In genomic region chr10:103055105-103055504, GRCh38 we compare ENCODE assay signal across 24 cellular contexts.
DNase-seq lines count a peak whose midpoint lies in the region; ATAC-seq and TF ChIP-seq lines count a peak whose summit lies in the region.
"Had no signal": no experiment of that assay in that cellular context is flagged by ENCODE, and none has a peak within 500 bp of the region (broad histone marks: within the 10 kb centered on the region; RNA-seq: fewer than 3 reads in every experiment).

No MANE protein-coding gene starts in this region.

- ATAC-seq in activated T-helper 17 cell treated with anti-CD3 and anti-CD28 coated beads, Interleukin-2, amount 50 U/mL, for 72 hours (replicated peaks) = no peak
- no peak for ATAC-seq in HG03460 (IDR thresholded peaks at IDR 0.05; ENCODE audit: unreplicated experiment)
- ATAC-seq: gastroesophageal sphincter, HCT116 had no signal

- intact Hi-C loops in activated CD4-positive, alpha-beta T cell treated with anti-CD3 and anti-CD28 coated beads, Interleukin-2, amount 10 ng/mL, durations not matched to agents 24 days and 14 days (cut with micrococcal nuclease) = no loop called here
- intact Hi-C loops in transverse colon (cut with DNase I; ENCODE audit: low total_unique reads) = no loop called here

- H3K4me1 Mint-ChIP-seq in activated CD4-positive, alpha-beta T cell treated with anti-CD3 and anti-CD28 coated beads, Interleukin-2, amount 10 ng/mL, durations not matched to agents 24 days and 14 days = peaks cover 13% of the 10 kb centered on the region
- peaks cover 20 to 23% (median 22%) of the 10 kb centered on the region in 3 donors for H3K4me1 Mint-ChIP-seq in CD8-positive, alpha-beta memory T cell
- H3K4me1 Mint-ChIP-seq in activated T-helper 17 cell treated with anti-CD3 and anti-CD28 coated beads, Interleukin-2, amount 50 U/mL, for 72 hours = peaks cover 14% of the 10 kb centered on the region

- in situ Hi-C loops in transverse colon (cut with MboI; ENCODE audit: low pct_ligation_motif_present in 1 of 4, low pct_unique_long_range_greater_than_20kb in 1 of 4, low sequenced_read_pairs in 3 of 4) = loop anchor here in 3 of 4 donors (10.0 to 25.0 kb wide), 2 partner anchors 130 to 318 kb away; partner anchors contain the start of gene WBP1L (in 2 of the 3)

- H3K4me1 ChIP-seq in CD8-positive, alpha-beta memory T cell (ENCODE audit: insufficient read depth, low read length) = peaks cover 13% of the 10 kb centered on the region
- peaks cover 0 to 6% (median 0%) of the 10 kb centered on the region in 4 donors for H3K4me1 ChIP-seq in transverse colon
- H3K4me1 ChIP-seq in effector memory CD4-positive, alpha-beta T cell (ENCODE audit: control insufficient read depth, insufficient read depth, low read length, poor library complexity, severe bottlenecking) = peaks cover 6% of the 10 kb centered on the region
- H3K4me1 ChIP-seq: SJCRH30, suprapubic skin had no signal

- TF ChIP-seq CTCF in transverse colon (IDR thresholded peaks at IDR 0.05) = no peak

- 56 to 78% methylated on average over 3 to 4 of the region's 4 CpGs for WGBS in transverse colon (ENCODE audit: low coverage in 1 of 2), 2 donors

- H3K9me3 ChIP-seq in CD8-positive, alpha-beta memory T cell (ENCODE audit: low read length) = no peaks in the 10 kb centered on the region
- H3K9me3 ChIP-seq in transverse colon = no peaks in the 10 kb centered on the region
- H3K9me3 ChIP-seq in effector memory CD4-positive, alpha-beta T cell (ENCODE audit: control insufficient read depth, low read length) = no peaks in the 10 kb centered on the region
- H3K9me3 ChIP-seq: gastroesophageal sphincter, SJCRH30, suprapubic skin had no signal

- DNase-seq in activated CD4-positive, alpha-beta T cell treated with anti-CD3 and anti-CD28 coated beads, Interleukin-2, amount 10 ng/mL, durations not matched to agents 24 days and 14 days = no peak
- no peak for DNase-seq in activated CD4-positive, alpha-beta T cell treated with anti-CD3 and anti-CD28 coated beads, Interleukin-2, amount 50 U/mL, for 4 hours
- DNase-seq in CD8-positive, alpha-beta memory T cell = no peak
- DNase-seq in islet precursor cell (peak; percentile 45), transverse colon (no peak)
- no peak for DNase-seq in effector memory CD4-positive, alpha-beta T cell
- DNase-seq: activated CD4-positive, alpha-beta memory T cell treated with anti-CD3 and anti-CD28 coated beads for 36 hours; activated CD8-positive, alpha-beta memory T cell treated with anti-CD3 and anti-CD28 coated beads, Interleukin-2, amount 50 U/mL, for 4 hours; activated effector memory CD4-positive, alpha-beta T cell treated with anti-CD3 and anti-CD28 coated beads, Interleukin-2, amount 50 U/mL, for 16 hours; DMS79; GF-D8; NCI-H1105 treated with DMSO at 0.1 percent for 48 hours; NCI-H1930; NCI-H2171 treated with DMSO at 0.1 percent for 48 hours; NCI-H510A; nephron progenitor cell; SJCRH30; stimulated activated naive CD4-positive, alpha-beta T cell treated with Interleukin-2 at 50 U/mL for 16 hours; SW 1271 had no signal

- TF ChIP-seq POLR2A in transverse colon (IDR thresholded peaks at IDR 0.05) = no peak

- no peaks in the 10 kb centered on the region for H3K27me3 Mint-ChIP-seq in activated CD4-positive, alpha-beta T cell treated with anti-CD3 and anti-CD28 coated beads, Interleukin-2, amount 10 ng/mL, durations not matched to agents 24 days and 14 days
- no peaks in the 10 kb centered on the region for H3K27me3 Mint-ChIP-seq in CD8-positive, alpha-beta memory T cell
- no peaks in the 10 kb centered on the region for H3K27me3 Mint-ChIP-seq in activated T-helper 17 cell treated with anti-CD3 and anti-CD28 coated beads, Interleukin-2, amount 50 U/mL, for 72 hours
- H3K27me3 Mint-ChIP-seq: activated CD4-positive, alpha-beta memory T cell treated with anti-CD3 and anti-CD28 coated beads for 36 hours had no signal

- H3K27me3 ChIP-seq in CD8-positive, alpha-beta memory T cell (ENCODE audit: insufficient read depth, low read length, poor library complexity, severe bottlenecking) = no peaks in the 10 kb centered on the region
- H3K27me3 ChIP-seq in transverse colon = no peaks in the 10 kb centered on the region
- H3K27me3 ChIP-seq in effector memory CD4-positive, alpha-beta T cell (replicated peaks; ENCODE audit: control insufficient read depth, insufficient read depth, low read length, poor library complexity, severe bottlenecking) = no peaks in the 10 kb centered on the region
- H3K27me3 ChIP-seq: gastroesophageal sphincter, SJCRH30, suprapubic skin had no signal

- TF ChIP-seq EP300 in transverse colon (IDR thresholded peaks at IDR 0.05; ENCODE audit: low read depth) = no peak

- CTCF ChIA-PET in CD8-positive, alpha-beta memory T cell (lab: Charles Lee) = interaction anchor here (1.5 to 1.9 kb wide), 3 partner anchors 9 to 137 kb away, joined by 3 to 13 read pairs (median 4); partner anchors contain the start of gene CNNM2

- no peak overlapping the region for H3K4me3 Mint-ChIP-seq in activated CD4-positive, alpha-beta T cell treated with anti-CD3 and anti-CD28 coated beads, Interleukin-2, amount 10 ng/mL, durations not matched to agents 24 days and 14 days
- peak overlapping the region in 2 of 7 donors; percentile 89 to 92 for H3K4me3 Mint-ChIP-seq in CD8-positive, alpha-beta memory T cell
- H3K4me3 Mint-ChIP-seq in activated T-helper 17 cell treated with anti-CD3 and anti-CD28 coated beads, Interleukin-2, amount 50 U/mL, for 72 hours = peak overlapping the region; percentile 84
- H3K4me3 Mint-ChIP-seq: nephron progenitor cell had no signal

- H3K36me3 ChIP-seq in CD8-positive, alpha-beta memory T cell (ENCODE audit: insufficient read depth, low read length) = no peaks in the 10 kb centered on the region
- no peaks in the 10 kb centered on the region for H3K36me3 ChIP-seq in transverse colon
- no peaks in the 10 kb centered on the region for H3K36me3 ChIP-seq in effector memory CD4-positive, alpha-beta T cell (ENCODE audit: control insufficient read depth, insufficient read depth, low read length)
- H3K36me3 ChIP-seq: SJCRH30 had no signal

- H3K9me3 Mint-ChIP-seq in activated CD4-positive, alpha-beta T cell treated with anti-CD3 and anti-CD28 coated beads, Interleukin-2, amount 10 ng/mL, durations not matched to agents 24 days and 14 days = no peaks in the 10 kb centered on the region
- H3K9me3 Mint-ChIP-seq in CD8-positive, alpha-beta memory T cell = no peaks in the 10 kb centered on the region
- no peaks in the 10 kb centered on the region for H3K9me3 Mint-ChIP-seq in activated T-helper 17 cell treated with anti-CD3 and anti-CD28 coated beads, Interleukin-2, amount 50 U/mL, for 72 hours
- H3K9me3 Mint-ChIP-seq: activated CD4-positive, alpha-beta memory T cell treated with anti-CD3 and anti-CD28 coated beads for 36 hours; nephron progenitor cell had no signal

- H3K4me3 ChIP-seq in CD8-positive, alpha-beta memory T cell (ENCODE audit: low read length) = no peak overlapping the region
- H3K4me3 ChIP-seq in transverse colon = no peak overlapping the region
- no peak overlapping the region for H3K4me3 ChIP-seq in effector memory CD4-positive, alpha-beta T cell (ENCODE audit: insufficient read depth, low read depth, low read length, poor library complexity, severe bottlenecking)
- H3K4me3 ChIP-seq: gastroesophageal sphincter, SJCRH30, suprapubic skin had no signal

- peaks cover 2% of the 10 kb centered on the region for H3K36me3 Mint-ChIP-seq in activated CD4-positive, alpha-beta T cell treated with anti-CD3 and anti-CD28 coated beads, Interleukin-2, amount 10 ng/mL, durations not matched to agents 24 days and 14 days (ENCODE audit: low read depth)
- peaks cover 0 to 14% (median 7%) of the 10 kb centered on the region in 3 donors for H3K36me3 Mint-ChIP-seq in CD8-positive, alpha-beta memory T cell
- H3K36me3 Mint-ChIP-seq in activated T-helper 17 cell treated with anti-CD3 and anti-CD28 coated beads, Interleukin-2, amount 50 U/mL, for 72 hours (ENCODE audit: low read depth) = no peaks in the 10 kb centered on the region
- H3K36me3 Mint-ChIP-seq: activated CD4-positive, alpha-beta memory T cell treated with anti-CD3 and anti-CD28 coated beads for 36 hours had no signal

- H3K27ac Mint-ChIP-seq in activated CD4-positive, alpha-beta T cell treated with anti-CD3 and anti-CD28 coated beads, Interleukin-2, amount 10 ng/mL, durations not matched to agents 24 days and 14 days = peak overlapping the region; percentile 20
- peak overlapping the region in 6 of 8 donors; percentile 77 to 98 (median 88) for H3K27ac Mint-ChIP-seq in CD8-positive, alpha-beta memory T cell
- peak overlapping the region; percentile 88 for H3K27ac Mint-ChIP-seq in activated T-helper 17 cell treated with anti-CD3 and anti-CD28 coated beads, Interleukin-2, amount 50 U/mL, for 72 hours
- H3K27ac Mint-ChIP-seq: nephron progenitor cell had no signal

- no peak overlapping the region for H3K27ac ChIP-seq in CD8-positive, alpha-beta memory T cell (ENCODE audit: low read depth, low read length)
- H3K27ac ChIP-seq in transverse colon = no peak overlapping the region
- no peak overlapping the region for H3K27ac ChIP-seq in effector memory CD4-positive, alpha-beta T cell (ENCODE audit: insufficient read depth, low read length, poor library complexity, severe bottlenecking)
- H3K27ac ChIP-seq: SJCRH30, suprapubic skin had no signal

- POLR2A ChIA-PET in CD8-positive, alpha-beta memory T cell (lab: Charles Lee) = interaction anchor here (0.6 kb wide), 1 partner anchor 187 kb away, joined by 16 read pairs; no protein-coding TSS in a partner anchor

Comparison
In these comparisons a context has a peak if more than half of its experiments do, and no peak if none do; other contexts are left out.
1. H3K27ac Mint-ChIP-seq: peak in every context shown above with its lines; median percentile 88 in CD8-positive, alpha-beta memory T cell; 88 in activated T-helper 17 cell treated with anti-CD3 and anti-CD28 coated beads, Interleukin-2, amount 50 U/mL, for 72 hours; 20 in activated CD4-positive, alpha-beta T cell treated with anti-CD3 and anti-CD28 coated beads, Interleukin-2, amount 10 ng/mL, durations not matched to agents 24 days and 14 days.